Comparison of ENCODE assay signal across 8 cellular contexts in the genomic region with DNA sequence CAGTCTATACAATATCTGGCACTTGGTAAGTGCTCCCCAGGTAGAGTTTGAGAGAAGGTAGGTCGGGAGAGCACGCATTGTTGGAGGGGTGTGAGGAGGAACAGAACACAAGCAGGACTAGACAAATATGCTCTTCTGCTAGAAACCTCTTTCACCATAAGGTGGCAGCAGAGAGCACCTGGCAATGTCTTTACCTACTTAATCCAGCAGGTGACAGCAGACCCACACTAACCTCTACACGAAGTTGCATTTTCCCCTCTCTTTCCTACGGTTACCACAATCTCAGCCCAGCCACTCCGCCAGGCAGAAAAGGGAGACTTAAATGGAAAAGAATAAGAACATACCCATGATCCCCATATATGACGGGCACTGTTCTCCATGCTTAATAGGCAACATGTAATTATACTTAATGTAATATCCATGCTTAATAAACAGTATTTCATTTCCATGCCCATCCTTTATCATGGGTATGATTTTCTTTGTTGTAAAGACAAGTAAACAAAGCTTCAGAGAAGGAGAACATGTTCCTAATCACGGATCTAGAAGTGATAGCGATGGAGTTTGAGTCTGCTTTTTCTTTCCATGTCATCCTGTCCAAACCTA. TPM values are rescaled to one million over a fixed set of nuclear protein-coding genes. Genes with fewer than 3 reads are reported as not detected.
A peak's percentile ranks its signal among the peaks of the same experiment; 100 is the strongest.
DNase-seq lines count a peak whose midpoint lies in the region; ATAC-seq and TF ChIP-seq lines count a peak whose summit lies in the region.

No MANE protein-coding gene starts in this region.

- H4K20me1 ChIP-seq in IMR-90 (ENCODE audit: insufficient read depth, low read length) (no peaks in the 10 kb centered on the region), OCI-LY7 (ENCODE audit: insufficient read depth, low read length) (no peaks in the 10 kb centered on the region)

- no peaks in the 10 kb centered on the region; the same call in 1 of the 2 replicates for H3K9me1 ChIP-seq in IMR-90 (ENCODE audit: insufficient read depth, low read length)

- H3K27ac ChIP-seq in IMR-90 (ENCODE audit: insufficient read depth, low read length) (no peak overlapping the region), OCI-LY7 (ENCODE audit: low read depth, low read length, poor library complexity, severe bottlenecking) (no peak overlapping the region)

- TF ChIP-seq RAD21 in IMR-90 (IDR thresholded peaks at IDR 0.05; ENCODE audit: low read length), result peak; percentile 100

- H3K4me3 Mint-ChIP-seq in naive B cell, result no peak overlapping the region

- in situ Hi-C loops in IMR-90 (cut with MboI; ENCODE audit: low sequenced_read_pairs), result loop anchor here (5.0 to 10.0 kb wide), 3 partner anchors 75 to 162 kb away; a partner anchor contains a TSS

- H3K36me3 ChIP-seq in IMR-90 (ENCODE audit: control insufficient read depth, insufficient read depth, low read length) (no peaks in the 10 kb centered on the region), OCI-LY7 (ENCODE audit: insufficient read depth, low read length) (no peaks in the 10 kb centered on the region)

- peaks cover 2% of the 10 kb centered on the region; the same call in 1 of the 2 replicates for H3K9me3 ChIP-seq in IMR-90 (ENCODE audit: control insufficient read depth, insufficient read depth, low read length)
- no peaks in the 10 kb centered on the region for H3K9me3 ChIP-seq in OCI-LY7 (ENCODE audit: low read length)

- no peaks in the 10 kb centered on the region for H3K27me3 ChIP-seq in IMR-90 (ENCODE audit: control insufficient read depth, insufficient read depth, low read length)

- H3K9ac ChIP-seq in IMR-90 (ENCODE audit: low read depth, low read length), result no peak overlapping the region

- no peak overlapping the region for H3K14ac ChIP-seq in IMR-90 (replicated peaks; ENCODE audit: low read depth, low read length)

- H2BK120ac ChIP-seq in IMR-90 (ENCODE audit: low read depth, low read length), result no peak overlapping the region

- H4K5ac ChIP-seq in IMR-90 (ENCODE audit: low read depth, low read length), result no peak overlapping the region

- ATAC-seq in IMR-90 (ENCODE audit: low read depth) (peak; percentile 97), naive B cell (ENCODE audit: low read depth in 2 of 2) (peak; percentile 58 to 80)

- H3K4ac ChIP-seq in IMR-90 (ENCODE audit: low read depth, low read length), result no peak overlapping the region

- H3K4me3 ChIP-seq in IMR-90 (ENCODE audit: insufficient read depth, low read depth, low read length) (no peak overlapping the region), OCI-LY7 (ENCODE audit: low read depth, low read length, poor library complexity, severe bottlenecking) (no peak overlapping the region)

- WGBS in IMR-90 (ENCODE audit: extremely low coverage in 2 of 2, insufficient read length in 1 of 2), 2 experiments, result no CpG with 5 or more reads among the region's 8 CpGs

- H3K56ac ChIP-seq in IMR-90 (ENCODE audit: extremely low read depth, insufficient read depth, low read length), result no peak overlapping the region

- H2AK9ac ChIP-seq in IMR-90 (replicated peaks; ENCODE audit: low read depth, low read length, poor library complexity), result peak overlapping the region; percentile 6

- no peaks in the 10 kb centered on the region for H3K36me3 Mint-ChIP-seq in naive B cell

- dilution Hi-C loops in IMR-90 (cut with HindIII; ENCODE audit: low sequenced_read_pairs, unreplicated experiment), result no loop called here

- no peak overlapping the region for H3K23ac ChIP-seq in IMR-90 (ENCODE audit: low read depth, low read length)

- H2AFZ ChIP-seq in IMR-90 (replicated peaks; ENCODE audit: low read length, poor library complexity), result no peak overlapping the region
- H2AFZ ChIP-seq in OCI-LY7 (ENCODE audit: low read length), result no peak overlapping the region

- no peaks in the 10 kb centered on the region for H3K9me2 ChIP-seq in OCI-LY7 (ENCODE audit: insufficient read depth, low read length)

- BruUV-seq in IMR-90 (replicated peaks; lab: Mats Ljungman, UMichigan), result no TSS peak
- BruUV-seq in OCI-LY7 (replicated peaks; lab: Mats Ljungman, UMichigan), result no TSS peak

- H3K4me1 ChIP-seq in IMR-90 (ENCODE audit: control insufficient read depth, insufficient read depth, low read length) (no peaks in the 10 kb centered on the region), OCI-LY7 (ENCODE audit: insufficient read depth, low read length, poor library complexity, severe bottlenecking) (no peaks in the 10 kb centered on the region)

- no peak overlapping the region; the same call in 1 of the 2 replicates for H4K91ac ChIP-seq in IMR-90 (ENCODE audit: insufficient read depth, low read depth, low read length)

- peaks cover 12 to 47% (median 27%) of the 10 kb centered on the region in 3 donors for H3K27me3 Mint-ChIP-seq in naive B cell

- no peaks in the 10 kb centered on the region for H3K79me1 ChIP-seq in IMR-90 (ENCODE audit: low read depth in 1 of 2, low read length in 2 of 2)

- H3K79me2 ChIP-seq in OCI-LY7 (ENCODE audit: insufficient read depth, low read depth, low read length), result no peaks in the 10 kb centered on the region

- TF ChIP-seq POLR2A in IMR-90 (IDR thresholded peaks at IDR 0.05; ENCODE audit: low read depth, low read length) (peak; percentile 64), erythroblast (IDR thresholded peaks at IDR 0.05; ENCODE audit: low read length) (no peak)

- no peak overlapping the region for H2AK5ac ChIP-seq in IMR-90 (ENCODE audit: low read depth, low read length)

- CTCF ChIA-PET in IMR-90 (lab: Yijun Ruan, JAX) (interaction anchor here (0.6 to 4.7 kb wide), 20 partner anchors 33 to 963 kb away, joined by 3 to 82 read pairs (median 4); a partner anchor contains a TSS), OCI-LY7 (lab: Charles Lee; ENCODE audit: unreplicated experiment) (interaction anchor here (1.4 to 4.9 kb wide), 2 partner anchors 161 kb away, joined by 3 to 32 read pairs; no protein-coding TSS in a partner anchor)

- H2BK20ac ChIP-seq in IMR-90 (ENCODE audit: low read depth, low read length), result no peak overlapping the region

- DNase-seq in GM04503 (ENCODE audit: low read depth) (peak; percentile 17), IMR-90 (peak; percentile 87), OCI-LY7 (ENCODE audit: low spot score) (peak; percentile 86), activated T-cell treated with anti-CD3 and anti-CD28 coated beads for 1 hour (ENCODE audit: low read depth) (peak; percentile 49), erythroblast (lab: John Stamatoyannopoulos, UW) (peak; percentile 76 to 87), naive B cell (peak; percentile 63), cortex of kidney (lab: John Stamatoyannopoulos, UW) (no peak)
- peak; percentile 7 to 24 for DNase-seq in stimulated activated CD8-positive, alpha-beta memory T cell treated with anti-CD3 and anti-CD28 coated beads, Interleukin-7, amount 100 ng/mL, for 48 hours (ENCODE audit: extremely low read depth in 1 of 2, low read depth in 1 of 2)

- H3K4me1 Mint-ChIP-seq in naive B cell, result peaks cover 0 to 7% (median 3%) of the 10 kb centered on the region in 3 donors

- no peak overlapping the region for H2BK5ac ChIP-seq in IMR-90 (ENCODE audit: low read depth, low read length, poor library complexity, severe bottlenecking)

- no peak overlapping the region for H4K8ac ChIP-seq in IMR-90 (ENCODE audit: low read depth in 2 of 2, low read length in 2 of 2)

- H3K4me2 ChIP-seq in IMR-90 (ENCODE audit: low read depth, low read length) (no peak overlapping the region), OCI-LY7 (ENCODE audit: low read length) (no peak overlapping the region)

- TF ChIP-seq CTCF in IMR-90 (conservative IDR thresholded peaks at IDR 0.05; ENCODE audit: low read depth, low read length), result peak; percentile 100; the same call in 1 of the 2 replicates
- TF ChIP-seq CTCF in OCI-LY7 (conservative IDR thresholded peaks at IDR 0.05; ENCODE audit: low read length), result peak; percentile 100

- no peak overlapping the region for H2BK15ac ChIP-seq in IMR-90 (ENCODE audit: low read depth, low read length)

- peaks cover 0 to 5% (median 0%) of the 10 kb centered on the region in 7 donors for H3K9me3 Mint-ChIP-seq in naive B cell

- intact Hi-C loops in IMR-90 (cut with micrococcal nuclease) (loop anchor here (1.0 to 2.0 kb wide), 6 partner anchors 27 to 421 kb away; a partner anchor contains a TSS), OCI-LY7 (cut with micrococcal nuclease; ENCODE audit: unreplicated experiment) (loop anchor here (1.0 kb wide), 1 partner anchor 161 kb away; no protein-coding TSS in a partner anchor)

- H3K27ac Mint-ChIP-seq in naive B cell, result no peak overlapping the region

- no peak overlapping the region for H3K18ac ChIP-seq in IMR-90 (ENCODE audit: low read depth, low read length)

- POLR2A ChIA-PET in IMR-90 (lab: Charles Lee; ENCODE audit: unreplicated experiment), result no interaction called here
- POLR2A ChIA-PET in OCI-LY7 (lab: Charles Lee), result no interaction called here

TF ChIP-seq in IMR-90, 13 proteins besides CTCF, POLR2A, EP300 and RAD21:
- no peak for TF ChIP-seq MXI1 (IDR thresholded peaks at IDR 0.05; ENCODE audit: borderline replicate concordance, low read depth, low read length)
- peak; percentile 100 for TF ChIP-seq SMC3 (IDR thresholded peaks at IDR 0.05; ENCODE audit: low read depth, low read length)

RNA-seq across cellular contexts. Expression of a gene that starts 55.1 kb away (rescaled TPM):
- total RNA-seq in IMR-90 (2012; rRNA removed), result 126 and 206 TPM in 2 replicates
- polyA plus RNA-seq in IMR-90 (2012; rRNA removed), result 85.9 and 103 TPM in 2 replicates
- polyA plus RNA-seq in IMR-90 (2012; cell fraction: cytosol; rRNA removed), result 67.4 and 73.1 TPM in 2 replicates
- 22.7 and 55.8 TPM in 2 replicates for polyA plus RNA-seq in IMR-90 (2012; cell fraction: nucleus; rRNA removed; ENCODE audit: low replicate concordance)
- total RNA-seq in OCI-LY7 (2014; rRNA removed; shearing (Covaris generic)), result not detected in 2 replicates
- not detected in 2 replicates for total RNA-seq in OCI-LY7 (2022)
- polyA plus RNA-seq in naive B cell (ENCODE audit: low read depth in 6 of 6), result not detected

Comparison
In these comparisons a context has a peak if more than half of its experiments do, and no peak if none do; other contexts are left out.
1. RNA of a gene that starts 55.1 kb away (total RNA-seq): 126 to 206 TPM in IMR-90; not detected in OCI-LY7; every median in the first group is over 100 times any median in the second.